In genomic region chr10:12350925-12351324, GRCh38 we compare ENCODE assay signal across 8 cellular contexts. TPM values are rescaled to one million over a fixed set of nuclear protein-coding genes. Genes with fewer than 3 reads are reported as not detected.
DNase-seq lines count a peak whose midpoint lies in the region; TF ChIP-seq lines count a peak whose summit lies in the region.

No MANE protein-coding gene starts in this region.

- H3K4me2 ChIP-seq in BLaER1 treated with 17β-estradiol and CSF1 and Interleukin-3, amounts not matched to agents 10 nM and 100 nM: peak overlapping the region; percentile 89 to 100 (median 98)
- peak overlapping the region; percentile 100 for H3K4me2 ChIP-seq in neural progenitor cell

- intact Hi-C loops in posterior vena cava (cut with DNase I): loop anchor here in 1 of 2 donors (10.0 kb wide), 1 partner anchor 86 kb away; no protein-coding TSS in a partner anchor

- H3K36me3 ChIP-seq in BLaER1 treated with 17β-estradiol and CSF1 and Interleukin-3, amounts not matched to agents 10 nM and 100 nM: 0 out of 22 replicates have a peak, but pooled peaks cover 0 to 4% (median 0%) of the 10 kb centered on the region in 11 experiments
- no peaks in the 10 kb centered on the region; the same call in 1 of the 2 replicates for H3K36me3 ChIP-seq in MG63
- H3K36me3 ChIP-seq in effector memory CD4-positive, alpha-beta T cell (ENCODE audit: control insufficient read depth, insufficient read depth, low read length): no peaks in the 10 kb centered on the region
- no peaks in the 10 kb centered on the region for H3K36me3 ChIP-seq in neural progenitor cell

- H3K36me3 Mint-ChIP-seq in neural progenitor cell: no peaks in the 10 kb centered on the region

- H3K4me1 ChIP-seq in BLaER1 treated with 17β-estradiol and CSF1 and Interleukin-3, amounts not matched to agents 10 nM and 100 nM: peaks cover 35 to 54% (median 41%) of the 10 kb centered on the region in 10 experiments
- H3K4me1 ChIP-seq in effector memory CD4-positive, alpha-beta T cell (ENCODE audit: control insufficient read depth, insufficient read depth, low read length, poor library complexity, severe bottlenecking): peaks cover 15% of the 10 kb centered on the region
- peaks cover 19% of the 10 kb centered on the region for H3K4me1 ChIP-seq in neural progenitor cell

- H3K27ac ChIP-seq in BLaER1 treated with 17β-estradiol and CSF1 and Interleukin-3, amounts not matched to agents 10 nM and 100 nM: peak overlapping the region in 10 of 11 experiments; percentile 88 to 97 (median 90); a peak in 12 of 22 replicates
- H3K27ac ChIP-seq in effector memory CD4-positive, alpha-beta T cell (ENCODE audit: insufficient read depth, low read length, poor library complexity, severe bottlenecking): peak overlapping the region; percentile 92
- H3K27ac ChIP-seq in neural progenitor cell: no peak overlapping the region

- DNase-seq in MG63 (no peak), neural progenitor cell (ENCODE audit: low spot score) (peak; percentile 15), kidney tubule cell (ENCODE audit: low spot score) (no peak), DMS 273 treated with DMSO at 0.1 percent for 48 hours (lab: John Stamatoyannopoulos, UW) (no peak), posterior vena cava (ENCODE audit: low spot score) (no peak), AG20443 (ENCODE audit: low spot score) (no peak)
- DNase-seq in effector memory CD4-positive, alpha-beta T cell: no peak

- H3K9me3 Mint-ChIP-seq in neural progenitor cell: peaks cover 3% of the 10 kb centered on the region

- peaks cover 24% of the 10 kb centered on the region for H3F3A ChIP-seq in neural progenitor cell (ENCODE audit: low read depth)

- peaks cover 13% of the 10 kb centered on the region for H3K27me3 Mint-ChIP-seq in neural progenitor cell (ENCODE audit: insufficient read depth, low read depth)

- peak overlapping the region; percentile 88 to 95 (median 91) for H3K9ac ChIP-seq in BLaER1 treated with 17β-estradiol and CSF1 and Interleukin-3, amounts not matched to agents 10 nM and 100 nM
- H3K9ac ChIP-seq in neural progenitor cell: no peak overlapping the region

- no peak overlapping the region for H3K27ac Mint-ChIP-seq in neural progenitor cell

- H3K9me3 ChIP-seq in BLaER1 treated with 17β-estradiol and CSF1 and Interleukin-3, amounts not matched to agents 10 nM and 100 nM (replicated peaks in 1 of 11): no peaks in the 10 kb centered on the region
- no peaks in the 10 kb centered on the region for H3K9me3 ChIP-seq in MG63
- no peaks in the 10 kb centered on the region for H3K9me3 ChIP-seq in effector memory CD4-positive, alpha-beta T cell (ENCODE audit: control insufficient read depth, low read length)
- H3K9me3 ChIP-seq in neural progenitor cell (ENCODE audit: low read depth): no peaks in the 10 kb centered on the region

- H3K79me2 ChIP-seq in neural progenitor cell (ENCODE audit: low read depth): no peaks in the 10 kb centered on the region

- no peak overlapping the region for H2AFZ ChIP-seq in neural progenitor cell (replicated peaks)

- peaks cover 30% of the 10 kb centered on the region for H3K4me1 Mint-ChIP-seq in neural progenitor cell

- peak overlapping the region; percentile 86 to 96 (median 92) for H3K4me3 ChIP-seq in BLaER1 treated with 17β-estradiol and CSF1 and Interleukin-3, amounts not matched to agents 10 nM and 100 nM
- H3K4me3 ChIP-seq in MG63: peak overlapping the region; percentile 71
- peak overlapping the region; percentile 67 for H3K4me3 ChIP-seq in effector memory CD4-positive, alpha-beta T cell (ENCODE audit: insufficient read depth, low read depth, low read length, poor library complexity, severe bottlenecking)
- peak overlapping the region; percentile 95 for H3K4me3 ChIP-seq in neural progenitor cell

- no peak for TF ChIP-seq CTCF in neural progenitor cell (IDR thresholded peaks at IDR 0.05)

- H3K4me3 Mint-ChIP-seq in neural progenitor cell: peak overlapping the region; percentile 98

- peaks cover 18 to 53% (median 43%) of the 10 kb centered on the region in 11 experiments; a peak in 18 of 22 replicates for H4K20me1 ChIP-seq in BLaER1 treated with 17β-estradiol and CSF1 and Interleukin-3, amounts not matched to agents 10 nM and 100 nM
- peaks cover 12% of the 10 kb centered on the region for H4K20me1 ChIP-seq in neural progenitor cell (ENCODE audit: low read depth)

- peaks cover 0 to 15% (median 4%) of the 10 kb centered on the region in 11 experiments; a peak in 9 of 22 replicates for H3K27me3 ChIP-seq in BLaER1 treated with 17β-estradiol and CSF1 and Interleukin-3, amounts not matched to agents 10 nM and 100 nM
- H3K27me3 ChIP-seq in MG63: no peaks in the 10 kb centered on the region
- no peaks in the 10 kb centered on the region for H3K27me3 ChIP-seq in effector memory CD4-positive, alpha-beta T cell (replicated peaks; ENCODE audit: control insufficient read depth, insufficient read depth, low read length, poor library complexity, severe bottlenecking)
- H3K27me3 ChIP-seq in neural progenitor cell: peaks cover 44% of the 10 kb centered on the region

RNA-seq across cellular contexts. Expression of gene CAMK1D, which starts 1.6 kb away (rescaled TPM):
- total RNA-seq in MG63 (2014; rRNA removed; shearing (Covaris generic); ENCODE audit: low replicate concordance): 6.8 and 13.2 TPM in 2 replicates
- 7.6 and 8.8 TPM in 2 replicates for total RNA-seq in neural progenitor cell (ENCODE audit: low replicate concordance)
- total RNA-seq in posterior vena cava: 10 to 100 TPM; 12.2 to 17.8 TPM
